32 cellular contexts compared by ENCODE assay signal in genomic region chr14:44428239-44428924, GRCh38.
"Had no signal": no experiment of that assay in that cellular context is flagged by ENCODE, and none has a peak within 500 bp of the region (broad histone marks: within the 10 kb centered on the region; RNA-seq: fewer than 3 reads in every experiment).

No MANE protein-coding gene starts in this region.

- H3K27me3 Mint-ChIP-seq: activated CD4-positive, alpha-beta T cell treated with anti-CD3 and anti-CD28 coated beads for 36 hours; activated CD8-positive, alpha-beta memory T cell treated with anti-CD3 and anti-CD28 coated beads, Interleukin-2, amount 10 ng/mL, durations not matched to agents 7 days and 5 days; naive B cell; stimulated activated memory B cell treated with anti-CD40 and anti-IgM and Interleukin-4, amounts not matched to agents 10 μg/mL and 1 μg/mL and 100 μg/mL, for 72 hours; stimulated activated naive CD8-positive, alpha-beta T cell treated with anti-CD3 and anti-CD28 coated beads, Interleukin-15, amount 100 ng/mL, for 72 hours had no signal

- H3K27ac ChIP-seq: breast epithelium, foreskin keratinocyte, heart left ventricle, left lung, pancreas, prostate gland, sigmoid colon, thyroid gland, upper lobe of left lung, vagina had no signal

- H3K36me3 Mint-ChIP-seq: activated CD8-positive, alpha-beta memory T cell treated with anti-CD3 and anti-CD28 coated beads, Interleukin-2, amount 10 ng/mL, durations not matched to agents 7 days and 5 days; immature natural killer cell; stimulated activated memory B cell treated with anti-CD40 and anti-IgM and Interleukin-4, amounts not matched to agents 10 μg/mL and 1 μg/mL and 100 μg/mL, for 72 hours had no signal

- H3K4me1 Mint-ChIP-seq: activated CD4-positive, alpha-beta T cell treated with anti-CD3 and anti-CD28 coated beads for 36 hours; activated CD8-positive, alpha-beta memory T cell treated with anti-CD3 and anti-CD28 coated beads, Interleukin-2, amount 10 ng/mL, durations not matched to agents 7 days and 5 days; immature natural killer cell; naive B cell; stimulated activated memory B cell treated with anti-CD40 and anti-IgM and Interleukin-4, amounts not matched to agents 10 μg/mL and 1 μg/mL and 100 μg/mL, for 72 hours; stimulated activated naive CD8-positive, alpha-beta T cell treated with anti-CD3 and anti-CD28 coated beads, Interleukin-15, amount 100 ng/mL, for 72 hours had no signal

- DNase-seq: activated CD4-positive, alpha-beta T cell treated with anti-CD3 and anti-CD28 coated beads for 36 hours; activated CD4-positive, CD25-positive, alpha-beta regulatory T cell; activated CD8-positive, alpha-beta memory T cell treated with anti-CD3 and anti-CD28 coated beads, Interleukin-2, amount 10 ng/mL, durations not matched to agents 7 days and 5 days; activated CD8-positive, alpha-beta T cell treated with anti-CD3 and anti-CD28 coated beads, Interleukin-2, amount 10 ng/mL, durations not matched to agents 7 days and 5 days; activated T-cell treated with anti-CD3 and anti-CD28 coated beads, Interleukin-2, amount 50 U/mL, for 48 hours; central memory CD4-positive, alpha-beta T cell; foreskin keratinocyte; heart left ventricle; hypothalamus; immature natural killer cell; left lung; naive B cell; pancreas; retina; sigmoid colon; stimulated activated CD4-positive, alpha-beta T cell treated with anti-CD3 and anti-CD28 coated beads, Interleukin-1b, Interleukin-23, amount 100 ng/mL, for 48 hours; stimulated activated CD4-positive, alpha-beta T cell treated with anti-CD3 and anti-CD28 coated beads, Interleukin-4, amount 100 ng/mL, for 4 hours; stimulated activated CD8-positive, alpha-beta memory T cell treated with anti-CD3 and anti-CD28 coated beads, Interleukin-4, amount 100 ng/mL, for 48 hours; stimulated activated naive CD8-positive, alpha-beta T cell treated with anti-CD3 and anti-CD28 coated beads, Interleukin-15, amount 100 ng/mL, for 72 hours; substantia nigra; T-helper 2 cell; thyroid gland; upper lobe of left lung had no signal

- H3K4me3 Mint-ChIP-seq: activated CD4-positive, alpha-beta T cell treated with anti-CD3 and anti-CD28 coated beads for 36 hours; activated CD8-positive, alpha-beta memory T cell treated with anti-CD3 and anti-CD28 coated beads, Interleukin-2, amount 10 ng/mL, durations not matched to agents 7 days and 5 days; activated CD8-positive, alpha-beta T cell treated with anti-CD3 and anti-CD28 coated beads, Interleukin-2, amount 10 ng/mL, durations not matched to agents 7 days and 5 days; immature natural killer cell; naive B cell; stimulated activated memory B cell treated with anti-CD40 and anti-IgM and Interleukin-4, amounts not matched to agents 10 μg/mL and 1 μg/mL and 100 μg/mL, for 72 hours; stimulated activated naive CD8-positive, alpha-beta T cell treated with anti-CD3 and anti-CD28 coated beads, Interleukin-15, amount 100 ng/mL, for 72 hours had no signal

- H3K4me3 ChIP-seq: breast epithelium, heart left ventricle, left lung, lung, pancreas, prostate gland, sigmoid colon, smooth muscle cell, thyroid gland, upper lobe of left lung, vagina had no signal

- H3K27me3 ChIP-seq: breast epithelium, foreskin keratinocyte, heart left ventricle, left lung, pancreas, sigmoid colon, thyroid gland, upper lobe of left lung, vagina had no signal

- H3K36me3 ChIP-seq: breast epithelium, heart left ventricle, left lung, pancreas, prostate gland, sigmoid colon, thyroid gland, upper lobe of left lung, vagina had no signal

- H3K9me3 ChIP-seq: breast epithelium, pancreas, prostate gland, sigmoid colon, thyroid gland, upper lobe of left lung, vagina had no signal

- H3K4me2 ChIP-seq: smooth muscle cell had no signal

- H3K27ac Mint-ChIP-seq: activated CD4-positive, alpha-beta T cell treated with anti-CD3 and anti-CD28 coated beads for 36 hours; activated CD8-positive, alpha-beta memory T cell treated with anti-CD3 and anti-CD28 coated beads, Interleukin-2, amount 10 ng/mL, durations not matched to agents 7 days and 5 days; activated CD8-positive, alpha-beta T cell treated with anti-CD3 and anti-CD28 coated beads, Interleukin-2, amount 10 ng/mL, durations not matched to agents 7 days and 5 days; activated naive CD4-positive, alpha-beta T cell treated with anti-CD3 and anti-CD28 coated beads, Interleukin-2, amount 50 U/mL, for 72 hours; activated T-helper 2 cell treated with anti-CD3 and anti-CD28 coated beads, Interferon-gamma antibody, Interleukin-2, Interleukin-4, amounts not matched to agents 10 μg/mL and 5 μg/mL and 100 μg/mL, durations not matched to agents 14 hours and 24 hours and 36 hours; immature natural killer cell; naive B cell; stimulated activated memory B cell treated with anti-CD40 and anti-IgM and Interleukin-4, amounts not matched to agents 10 μg/mL and 1 μg/mL and 100 μg/mL, for 72 hours; stimulated activated naive CD8-positive, alpha-beta T cell treated with anti-CD3 and anti-CD28 coated beads, Interleukin-15, amount 100 ng/mL, for 72 hours had no signal

- H3K4me1 ChIP-seq: breast epithelium, foreskin keratinocyte, heart left ventricle, left lung, pancreas, prostate gland, sigmoid colon, thyroid gland, upper lobe of left lung, vagina had no signal

- ATAC-seq: activated CD4-positive, alpha-beta T cell treated with anti-CD3 and anti-CD28 coated beads for 36 hours; activated CD8-positive, alpha-beta memory T cell treated with anti-CD3 and anti-CD28 coated beads, Interleukin-2, amount 10 ng/mL, durations not matched to agents 7 days and 5 days; activated CD8-positive, alpha-beta T cell treated with anti-CD3 and anti-CD28 coated beads, Interleukin-2, amount 10 ng/mL, durations not matched to agents 7 days and 5 days; activated naive CD4-positive, alpha-beta T cell treated with anti-CD3 and anti-CD28 coated beads, Interleukin-2, amount 50 U/mL, for 72 hours; esophagus mucosa; foreskin keratinocyte; heart left ventricle; left lung; pancreas; stimulated activated memory B cell treated with anti-CD40 and anti-IgM and Interleukin-4, amounts not matched to agents 10 μg/mL and 1 μg/mL and 100 μg/mL, for 72 hours; stimulated activated naive CD8-positive, alpha-beta T cell treated with anti-CD3 and anti-CD28 coated beads, Interleukin-15, amount 100 ng/mL, for 72 hours had no signal
